8 cellular contexts compared by ENCODE assay signal in the genomic region with DNA sequence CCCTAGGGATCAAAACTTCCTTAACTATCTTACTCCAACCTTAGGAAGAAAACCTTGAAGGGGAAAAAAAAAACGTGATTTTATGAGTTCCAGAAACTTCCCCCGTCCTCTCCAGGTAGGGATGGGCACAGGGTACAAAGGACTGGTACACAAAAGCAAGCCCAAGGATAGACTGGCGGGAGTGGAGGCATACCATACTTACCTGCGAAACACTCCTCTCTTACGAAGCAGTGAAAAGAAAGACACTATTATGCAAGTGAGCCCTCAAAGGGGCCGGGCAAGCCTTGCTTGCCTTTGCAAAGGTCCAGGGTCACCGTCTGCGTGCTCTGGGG. TPM values are rescaled to one million over a fixed set of nuclear protein-coding genes. Genes with fewer than 3 reads are reported as not detected.
DNase-seq lines count a peak whose midpoint lies in the region; ATAC-seq and TF ChIP-seq lines count a peak whose summit lies in the region.

No MANE protein-coding gene starts in this region.

- H3K27me3 ChIP-seq in adrenal gland (peaks cover 12% of the 10 kb centered on the region), iPS-15b (ENCODE audit: control insufficient read depth, insufficient read depth, low read length) (no peaks in the 10 kb centered on the region), smooth muscle cell (ENCODE audit: low read depth) (no peaks in the 10 kb centered on the region)

- WGBS in adrenal gland, 4 donors: 20 to 53% (median 25%) methylated on average over 8 of the region's 8 CpGs
- 30% methylated on average over 8 of the region's 8 CpGs for WGBS in smooth muscle cell (ENCODE audit: low lambda C conversion rate)

- DNase-seq in adrenal gland (no peak), smooth muscle cell (lab: John Stamatoyannopoulos, UW; ENCODE audit: unreplicated experiment) (no peak), amniotic stem cell (lab: John Stamatoyannopoulos, UW) (no peak)

- intact Hi-C loops in adrenal gland (cut with DNase I): no loop called here

- no peaks in the 10 kb centered on the region for H3F3A ChIP-seq in smooth muscle cell (ENCODE audit: low read depth)

- ATAC-seq in HG03175 (IDR thresholded peaks at IDR 0.05; ENCODE audit: unreplicated experiment) (peak; percentile 5), HG03097 (IDR thresholded peaks at IDR 0.05; ENCODE audit: low FRiP score, unreplicated experiment) (no peak), GM21619 (IDR thresholded peaks at IDR 0.05; ENCODE audit: unreplicated experiment) (no peak), GM21528 (IDR thresholded peaks at IDR 0.05; ENCODE audit: low FRiP score, unreplicated experiment) (no peak)

- H3K79me2 ChIP-seq in smooth muscle cell (ENCODE audit: low read depth): no peaks in the 10 kb centered on the region

- peak overlapping the region in 2 of 5 donors; percentile 15 to 56 for H3K27ac ChIP-seq in adrenal gland
- H3K27ac ChIP-seq in smooth muscle cell (ENCODE audit: low read depth): peak overlapping the region; percentile 68

- H3K4me3 ChIP-seq in adrenal gland: peak overlapping the region in 3 of 4 donors; percentile 8 to 61 (median 20)
- H3K4me3 ChIP-seq in iPS-15b (ENCODE audit: low read depth, low read length): peak overlapping the region; percentile 89
- H3K4me3 ChIP-seq in smooth muscle cell: peak overlapping the region; percentile 83

- H3K9me3 ChIP-seq in adrenal gland (replicated peaks in 1 of 3): no peaks in the 10 kb centered on the region
- no peaks in the 10 kb centered on the region for H3K9me3 ChIP-seq in iPS-15b (ENCODE audit: control insufficient read depth, insufficient read depth, low read length)
- no peaks in the 10 kb centered on the region for H3K9me3 ChIP-seq in smooth muscle cell (replicated peaks; ENCODE audit: low read depth)

- TF ChIP-seq POLR2A in adrenal gland (IDR thresholded peaks at IDR 0.05): no peak

- H4K20me1 ChIP-seq in smooth muscle cell (ENCODE audit: low read depth): no peaks in the 10 kb centered on the region

- H3K4me2 ChIP-seq in smooth muscle cell: peak overlapping the region; percentile 86

- no peaks in the 10 kb centered on the region for H3K36me3 ChIP-seq in adrenal gland (replicated peaks in 1 of 2)
- H3K36me3 ChIP-seq in iPS-15b (ENCODE audit: control insufficient read depth, insufficient read depth, low read length): peaks cover 3% of the 10 kb centered on the region
- H3K36me3 ChIP-seq in smooth muscle cell (ENCODE audit: low read depth): no peaks in the 10 kb centered on the region

- H2AFZ ChIP-seq in smooth muscle cell (ENCODE audit: low read depth): peak overlapping the region; percentile 87

- H3K9ac ChIP-seq in iPS-15b (ENCODE audit: low read depth, low read length): peak overlapping the region; percentile 96
- peak overlapping the region; percentile 91 for H3K9ac ChIP-seq in smooth muscle cell (ENCODE audit: low read depth)

- TF ChIP-seq CTCF in adrenal gland (IDR thresholded peaks at IDR 0.05): no peak
- TF ChIP-seq CTCF in smooth muscle cell (IDR thresholded peaks at IDR 0.05; ENCODE audit: borderline replicate concordance, insufficient read depth, poor library complexity, severe bottlenecking): no peak

- no peaks in the 10 kb centered on the region for H3K4me1 ChIP-seq in adrenal gland (replicated peaks in 1 of 2)
- peaks cover 3% of the 10 kb centered on the region for H3K4me1 ChIP-seq in iPS-15b (ENCODE audit: control insufficient read depth, insufficient read depth, low read length)
- H3K4me1 ChIP-seq in smooth muscle cell (ENCODE audit: low read depth): no peaks in the 10 kb centered on the region

RNA-seq across cellular contexts. Expression of a gene that starts 0.7 kb away (rescaled TPM):
- total RNA-seq in adrenal gland (10 to 100 TPM; 21.6 to 37.9 (median 26.8) TPM), smooth muscle cell (86.4 and 104 TPM in 2 replicates)
- polyA plus RNA-seq in adrenal gland (10 to 100 TPM; 12.5 to 28.4 (median 16.9) TPM), smooth muscle cell (78.6 and 80.5 TPM in 2 replicates)

RNA-seq across cellular contexts. Expression of a gene that starts 8.0 kb away (rescaled TPM):
- 10 to 100 TPM; 10.7 to 73.3 (median 20.9) TPM for total RNA-seq in adrenal gland
- 10 to 100 TPM in 2 of 3 donors, 1 to 10 TPM in 1; 9.0 to 18.3 (median 17.6) TPM for polyA plus RNA-seq in adrenal gland
- 118 and 151 TPM in 2 replicates for total RNA-seq in smooth muscle cell
- 151 and 215 TPM in 2 replicates for polyA plus RNA-seq in smooth muscle cell

RNA-seq across cellular contexts. Expression of a gene that starts 51.2 kb away (rescaled TPM):
- under 1 TPM in 2 of 8 donors, not detected in 6; 0.14 to 0.60 TPM for total RNA-seq in adrenal gland
- polyA plus RNA-seq in adrenal gland: under 1 TPM in 2 of 3 donors, not detected in 1; 0.24 to 0.67 TPM
- total RNA-seq in smooth muscle cell: not detected in 2 replicates
- polyA plus RNA-seq in smooth muscle cell: not detected in 2 replicates

Comparison
In these comparisons a context has a peak if more than half of its experiments do, and no peak if none do; other contexts are left out.
1. H3K4me3 ChIP-seq: peak in every context shown above with its lines; median percentile 89 in iPS-15b; 83 in smooth muscle cell; 20 in adrenal gland.